ENCODE assay signal across 14 cellular contexts in the genomic region with DNA sequence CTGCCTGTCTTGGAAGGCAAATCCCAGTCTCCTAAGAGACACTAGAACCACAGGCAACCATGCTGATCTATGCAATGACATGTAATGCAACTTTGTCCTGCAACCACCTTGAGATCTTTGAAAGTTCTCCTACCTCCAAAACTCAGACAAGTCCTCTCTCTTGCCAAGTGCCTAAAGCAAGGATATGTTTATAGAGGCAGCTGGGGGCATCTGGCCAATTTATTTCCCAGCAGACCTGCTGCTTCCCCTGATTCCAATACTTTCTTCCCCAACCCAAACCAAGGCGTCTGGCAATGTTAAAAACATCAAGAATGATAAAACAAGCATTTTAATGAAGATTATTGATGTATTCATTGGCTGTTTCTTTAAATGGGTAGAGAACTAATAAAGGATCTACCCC.
DNase-seq lines count a peak whose midpoint lies in the region; ATAC-seq and TF ChIP-seq lines count a peak whose summit lies in the region.
"Had no signal": no experiment of that assay in that cellular context is flagged by ENCODE, and none has a peak within 500 bp of the region (broad histone marks: within the 10 kb centered on the region; RNA-seq: fewer than 3 reads in every experiment).

No MANE protein-coding gene starts in this region.

- H2AFZ ChIP-seq in SK-N-SH (ENCODE audit: low read depth): no peak overlapping the region
- H2AFZ ChIP-seq: PC-9 had no signal

- no peaks in the 10 kb centered on the region for H3K27me3 Mint-ChIP-seq in natural killer cell (ENCODE audit: low read depth in 2 of 2)
- no peaks in the 10 kb centered on the region for H3K27me3 Mint-ChIP-seq in natural killer cell treated with Interleukin-12 subunit alpha and Interleukin-12 subunit beta and Interleukin-15 and Interleukin-18, amount 100 ng/mL, for 72 hours
- H3K27me3 Mint-ChIP-seq in memory B cell: no peaks in the 10 kb centered on the region

- intact Hi-C loops in natural killer cell (cut with micrococcal nuclease): no loop called here

- no peaks in the 10 kb centered on the region for H3K9me2 ChIP-seq in SK-N-SH

- no peak overlapping the region for H3K4me2 ChIP-seq in SK-N-SH
- H3K4me2 ChIP-seq: PC-9 had no signal

- TF ChIP-seq EP300 in SK-N-SH (IDR thresholded peaks at IDR 0.05; ENCODE audit: borderline replicate concordance in 1 of 2, low read depth in 1 of 2, low read length in 1 of 2): no peak

- no peaks in the 10 kb centered on the region for H3K79me2 ChIP-seq in SK-N-SH (ENCODE audit: insufficient read depth)

- ATAC-seq in natural killer cell (no peak), memory B cell (ENCODE audit: low read depth) (no peak), GM21360 (IDR thresholded peaks at IDR 0.05; ENCODE audit: unreplicated experiment) (no peak)
- no peak for ATAC-seq in natural killer cell treated with Interleukin-12 subunit alpha and Interleukin-12 subunit beta and Interleukin-15 and Interleukin-18, amount 100 ng/mL, for 72 hours

- H3K9me3 Mint-ChIP-seq in natural killer cell: no peaks in the 10 kb centered on the region
- H3K9me3 Mint-ChIP-seq in natural killer cell treated with Interleukin-12 subunit alpha and Interleukin-12 subunit beta and Interleukin-15 and Interleukin-18, amount 100 ng/mL, for 72 hours: no peaks in the 10 kb centered on the region
- H3K9me3 Mint-ChIP-seq in memory B cell: no peaks in the 10 kb centered on the region

- H3K4me1 ChIP-seq in SK-N-SH (ENCODE audit: control insufficient read depth in 1 of 2, insufficient read depth in 2 of 2, low read depth in 1 of 2, low read length in 1 of 2): no peaks in the 10 kb centered on the region

- H3K9ac ChIP-seq in SK-N-SH: no peak overlapping the region
- H3K9ac ChIP-seq: BLaER1 treated with 17β-estradiol and CSF1 and Interleukin-3, amounts not matched to agents 10 nM and 100 nM had no signal

- WGBS in SK-N-SH (ENCODE audit: low lambda C conversion rate): 4% methylated on average over 1 of the region's 1 CpG

- H3K9me3 ChIP-seq in SK-N-SH: no peaks in the 10 kb centered on the region
- H3K9me3 ChIP-seq: BLaER1 treated with 17β-estradiol and CSF1 and Interleukin-3, amounts not matched to agents 10 nM and 100 nM had no signal

- no peak overlapping the region for H3K27ac ChIP-seq in SK-N-SH (ENCODE audit: low read depth in 2 of 2, low read length in 1 of 2)
- H3K27ac ChIP-seq: BLaER1 treated with 17β-estradiol and CSF1 and Interleukin-3, amounts not matched to agents 10 nM and 100 nM; PC-9 had no signal

- peaks cover 40% of the 10 kb centered on the region; the same call in 1 of the 2 replicates for H3K27me3 ChIP-seq in SK-N-SH (ENCODE audit: insufficient read depth)
- H3K27me3 ChIP-seq: BLaER1 treated with 17β-estradiol and CSF1 and Interleukin-3, amounts not matched to agents 10 nM and 100 nM had no signal

- H3K36me3 ChIP-seq in SK-N-SH (replicated peaks in 1 of 2; ENCODE audit: control insufficient read depth in 1 of 2, insufficient read depth in 2 of 2, low read length in 1 of 2): no peaks in the 10 kb centered on the region

- H3K4me3 ChIP-seq in SK-N-SH (ENCODE audit: low read depth in 2 of 2, low read length in 1 of 2): no peak overlapping the region
- H3K4me3 ChIP-seq: BLaER1 treated with 17β-estradiol and CSF1 and Interleukin-3, amounts not matched to agents 10 nM and 100 nM; PC-9 had no signal

- H3K36me3 Mint-ChIP-seq in natural killer cell (peaks cover 6% of the 10 kb centered on the region), memory B cell (peaks cover 37% of the 10 kb centered on the region)
- peaks cover 12% of the 10 kb centered on the region for H3K36me3 Mint-ChIP-seq in natural killer cell treated with Interleukin-12 subunit alpha and Interleukin-12 subunit beta and Interleukin-15 and Interleukin-18, amount 100 ng/mL, for 72 hours

- H3K4me1 Mint-ChIP-seq in natural killer cell: peaks cover 33 to 52% of the 10 kb centered on the region in 2 donors
- peaks cover 22 to 24% of the 10 kb centered on the region in 2 donors for H3K4me1 Mint-ChIP-seq in natural killer cell treated with Interleukin-12 subunit alpha and Interleukin-12 subunit beta and Interleukin-15 and Interleukin-18, amount 100 ng/mL, for 72 hours (ENCODE audit: low read depth in 2 of 2)
- peaks cover 9% of the 10 kb centered on the region for H3K4me1 Mint-ChIP-seq in memory B cell

- TF ChIP-seq RAD21 in SK-N-SH (IDR thresholded peaks at IDR 0.05; ENCODE audit: low read length): no peak

- no peak overlapping the region for H3K4me3 Mint-ChIP-seq in natural killer cell
- no peak overlapping the region for H3K4me3 Mint-ChIP-seq in natural killer cell treated with Interleukin-12 subunit alpha and Interleukin-12 subunit beta and Interleukin-15 and Interleukin-18, amount 100 ng/mL, for 72 hours
- no peak overlapping the region for H3K4me3 Mint-ChIP-seq in memory B cell

- POLR2A ChIA-PET in SK-N-SH (lab: Yijun Ruan, JAX): no interaction called here

- no peaks in the 10 kb centered on the region for H4K20me1 ChIP-seq in SK-N-SH (ENCODE audit: insufficient read depth)

- TF ChIP-seq CTCF in natural killer cell (IDR thresholded peaks at IDR 0.05) (no peak), SK-N-SH (IDR thresholded peaks at IDR 0.05) (no peak)

- CTCF ChIA-PET in SK-N-SH (lab: Yijun Ruan, JAX): no interaction called here

- H3K27ac Mint-ChIP-seq in natural killer cell (peak overlapping the region; percentile 52 to 54), memory B cell (peak overlapping the region; percentile 45)
- peak overlapping the region in 1 of 2 donors; percentile 79 for H3K27ac Mint-ChIP-seq in natural killer cell treated with Interleukin-12 subunit alpha and Interleukin-12 subunit beta and Interleukin-15 and Interleukin-18, amount 100 ng/mL, for 72 hours

- peak; percentile 36 for DNase-seq in NCI-H1694 (lab: John Stamatoyannopoulos, UW)
- DNase-seq in NCI-H1694 treated with DMSO at 0.1 percent for 48 hours (lab: John Stamatoyannopoulos, UW): no peak
- no peak for DNase-seq in natural killer cell
- DNase-seq in natural killer cell treated with Interleukin-12 subunit alpha and Interleukin-12 subunit beta and Interleukin-15 and Interleukin-18, amount 100 ng/mL, for 72 hours (ENCODE audit: low spot score): no peak
- DNase-seq in memory B cell (ENCODE audit: low spot score in 2 of 2): no peak
- DNase-seq in AG08396 (ENCODE audit: low spot score): no peak
- DNase-seq in SK-N-SH: no peak
- DNase-seq: KBM-7, NCI-H146, NCI-H510A treated with DMSO at 0.1 percent for 48 hours, NCI-H82, PC-9 had no signal

- no peaks in the 10 kb centered on the region for H3F3A ChIP-seq in SK-N-SH (replicated peaks; ENCODE audit: insufficient read depth)

TF ChIP-seq in SK-N-SH, 30 proteins besides CTCF, POLR2A, EP300 and RAD21:
- TF ChIP-seq NRF1 (IDR thresholded peaks at IDR 0.05; ENCODE audit: low read depth, low read length) (no peak), MEF2A (IDR thresholded peaks at IDR 0.05; ENCODE audit: borderline replicate concordance, low read depth) (no peak), SIN3A (IDR thresholded peaks at IDR 0.05; ENCODE audit: borderline replicate concordance, low read depth, low read length) (no peak), FOXM1 (IDR thresholded peaks at IDR 0.05; ENCODE audit: low read depth) (no peak), POLR2AphosphoS5 (IDR thresholded peaks at IDR 0.05; ENCODE audit: low read depth, low read length) (no peak)
- TF ChIP-seq, protein P1, sequence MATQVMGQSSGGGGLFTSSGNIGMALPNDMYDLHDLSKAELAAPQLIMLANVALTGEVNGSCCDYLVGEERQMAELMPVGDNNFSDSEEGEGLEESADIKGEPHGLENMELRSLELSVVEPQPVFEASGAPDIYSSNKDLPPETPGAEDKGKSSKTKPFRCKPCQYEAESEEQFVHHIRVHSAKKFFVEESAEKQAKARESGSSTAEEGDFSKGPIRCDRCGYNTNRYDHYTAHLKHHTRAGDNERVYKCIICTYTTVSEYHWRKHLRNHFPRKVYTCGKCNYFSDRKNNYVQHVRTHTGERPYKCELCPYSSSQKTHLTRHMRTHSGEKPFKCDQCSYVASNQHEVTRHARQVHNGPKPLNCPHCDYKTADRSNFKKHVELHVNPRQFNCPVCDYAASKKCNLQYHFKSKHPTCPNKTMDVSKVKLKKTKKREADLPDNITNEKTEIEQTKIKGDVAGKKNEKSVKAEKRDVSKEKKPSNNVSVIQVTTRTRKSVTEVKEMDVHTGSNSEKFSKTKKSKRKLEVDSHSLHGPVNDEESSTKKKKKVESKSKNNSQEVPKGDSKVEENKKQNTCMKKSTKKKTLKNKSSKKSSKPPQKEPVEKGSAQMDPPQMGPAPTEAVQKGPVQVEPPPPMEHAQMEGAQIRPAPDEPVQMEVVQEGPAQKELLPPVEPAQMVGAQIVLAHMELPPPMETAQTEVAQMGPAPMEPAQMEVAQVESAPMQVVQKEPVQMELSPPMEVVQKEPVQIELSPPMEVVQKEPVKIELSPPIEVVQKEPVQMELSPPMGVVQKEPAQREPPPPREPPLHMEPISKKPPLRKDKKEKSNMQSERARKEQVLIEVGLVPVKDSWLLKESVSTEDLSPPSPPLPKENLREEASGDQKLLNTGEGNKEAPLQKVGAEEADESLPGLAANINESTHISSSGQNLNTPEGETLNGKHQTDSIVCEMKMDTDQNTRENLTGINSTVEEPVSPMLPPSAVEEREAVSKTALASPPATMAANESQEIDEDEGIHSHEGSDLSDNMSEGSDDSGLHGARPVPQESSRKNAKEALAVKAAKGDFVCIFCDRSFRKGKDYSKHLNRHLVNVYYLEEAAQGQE (IDR thresholded peaks at IDR 0.05; ENCODE audit: low read depth, low read length): no peak
